23 cellular contexts compared by ENCODE assay signal in the genomic region with DNA sequence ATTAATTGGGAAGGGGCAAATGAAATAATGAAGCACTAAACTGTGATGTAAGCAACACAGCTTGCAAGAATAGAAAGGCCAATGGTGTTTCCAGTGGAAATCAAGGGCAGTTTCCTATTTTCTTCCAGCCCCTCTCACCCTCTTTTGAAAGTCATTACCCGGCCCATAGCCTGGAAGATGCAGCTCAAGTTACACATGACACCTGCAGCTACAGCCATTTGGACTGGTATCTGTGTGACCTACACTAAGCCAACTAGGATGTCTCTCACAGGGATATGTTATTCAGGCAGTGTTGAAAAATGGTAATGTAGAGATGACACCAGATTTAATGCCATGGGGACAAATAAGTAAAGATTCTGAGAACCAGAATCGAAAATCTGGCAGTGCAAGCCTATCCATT.
"Had no signal": no experiment of that assay in that cellular context is flagged by ENCODE, and none has a peak within 500 bp of the region (broad histone marks: within the 10 kb centered on the region; RNA-seq: fewer than 3 reads in every experiment).

No MANE protein-coding gene starts in this region.

- DNase-seq: activated CD4-positive, alpha-beta T cell treated with anti-CD3 and anti-CD28 coated beads for 36 hours; activated CD4-positive, alpha-beta T cell treated with anti-CD3 and anti-CD28 coated beads, Interleukin-2, amount 10 ng/mL, durations not matched to agents 7 days and 5 days; activated CD4-positive, alpha-beta T cell treated with anti-CD3 and anti-CD28 coated beads, Interleukin-2, amount 50 U/mL, for 48 hours; activated CD8-positive, alpha-beta T cell treated with anti-CD3 and anti-CD28 coated beads, Interleukin-2, amount 10 ng/mL, durations not matched to agents 7 days and 5 days; activated gamma-delta T cell; activated naive CD4-positive, alpha-beta T cell treated with Interleukin-2 at 50 U/mL for 16 hours; activated naive CD8-positive, alpha-beta T cell treated with anti-CD3 and anti-CD28 coated beads, Interleukin-2, amount 10 ng/mL, durations not matched to agents 7 days and 5 days; activated T-cell treated with anti-CD3 and anti-CD28 coated beads, Interleukin-2, amount 50 U/mL, for 24 hours; amygdala; Karpas-422; NCI-H1105; NCI-H1436; NCI-H1694; NCI-H1930; NCI-H2107; NCI-H226; NCI-H446 treated with DMSO at 0.1 percent for 48 hours; NCI-H774; SHP77; SJCRH30; T1000 had no signal

- H3K4me1 Mint-ChIP-seq: activated naive CD4-positive, alpha-beta T cell treated with anti-CD3 and anti-CD28 coated beads, Interleukin-2, amount 50 U/mL, for 24 hours had no signal

- H3K27me3 Mint-ChIP-seq: activated CD4-positive, alpha-beta T cell treated with anti-CD3 and anti-CD28 coated beads, Interleukin-2, amount 10 ng/mL, durations not matched to agents 7 days and 5 days; activated naive CD8-positive, alpha-beta T cell treated with anti-CD3 and anti-CD28 coated beads, Interleukin-2, amount 10 ng/mL, durations not matched to agents 7 days and 5 days; activated T-cell treated with anti-CD3 and anti-CD28 coated beads, Interleukin-2, amount 50 U/mL, for 24 hours had no signal

- H3K9me3 Mint-ChIP-seq: activated naive CD8-positive, alpha-beta T cell treated with anti-CD3 and anti-CD28 coated beads, Interleukin-2, amount 10 ng/mL, durations not matched to agents 7 days and 5 days had no signal

- H3K36me3 Mint-ChIP-seq: activated naive CD4-positive, alpha-beta T cell treated with anti-CD3 and anti-CD28 coated beads, Interleukin-2, amount 50 U/mL, for 24 hours; activated naive CD8-positive, alpha-beta T cell treated with anti-CD3 and anti-CD28 coated beads, Interleukin-2, amount 10 ng/mL, durations not matched to agents 7 days and 5 days had no signal

- H3K27ac Mint-ChIP-seq: activated CD4-positive, alpha-beta T cell treated with anti-CD3 and anti-CD28 coated beads for 36 hours; activated CD4-positive, alpha-beta T cell treated with anti-CD3 and anti-CD28 coated beads, Interleukin-2, amount 10 ng/mL, durations not matched to agents 7 days and 5 days; activated CD8-positive, alpha-beta T cell treated with anti-CD3 and anti-CD28 coated beads, Interleukin-2, amount 10 ng/mL, durations not matched to agents 7 days and 5 days; activated naive CD4-positive, alpha-beta T cell treated with anti-CD3 and anti-CD28 coated beads, Interleukin-2, amount 50 U/mL, for 24 hours; activated naive CD8-positive, alpha-beta T cell treated with anti-CD3 and anti-CD28 coated beads, Interleukin-2, amount 10 ng/mL, durations not matched to agents 7 days and 5 days; activated T-cell treated with anti-CD3 and anti-CD28 coated beads, Interleukin-2, amount 50 U/mL, for 24 hours; activated T-helper 2 cell treated with anti-CD3 and anti-CD28 coated beads, Interferon-gamma antibody, Interleukin-2, Interleukin-4, amounts not matched to agents 10 μg/mL and 5 μg/mL and 100 μg/mL, durations not matched to agents 14 hours and 24 hours and 36 hours had no signal

- H3K4me3 Mint-ChIP-seq: activated CD4-positive, alpha-beta T cell treated with anti-CD3 and anti-CD28 coated beads for 36 hours; activated CD4-positive, alpha-beta T cell treated with anti-CD3 and anti-CD28 coated beads, Interleukin-2, amount 10 ng/mL, durations not matched to agents 7 days and 5 days; activated CD8-positive, alpha-beta T cell treated with anti-CD3 and anti-CD28 coated beads, Interleukin-2, amount 10 ng/mL, durations not matched to agents 7 days and 5 days; activated naive CD4-positive, alpha-beta T cell treated with anti-CD3 and anti-CD28 coated beads, Interleukin-2, amount 50 U/mL, for 24 hours; activated naive CD8-positive, alpha-beta T cell treated with anti-CD3 and anti-CD28 coated beads, Interleukin-2, amount 10 ng/mL, durations not matched to agents 7 days and 5 days; activated T-cell treated with anti-CD3 and anti-CD28 coated beads, Interleukin-2, amount 50 U/mL, for 24 hours had no signal
